Comparison of ENCODE assay signal across 8 cellular contexts in genomic region chr2:217713395-217714267, GRCh38.
A peak's percentile ranks its signal among the peaks of the same experiment; 100 is the strongest.
DNase-seq lines count a peak whose midpoint lies in the region; ATAC-seq and TF ChIP-seq lines count a peak whose summit lies in the region.

No MANE protein-coding gene starts in this region.

- H3K36me3 ChIP-seq in HCT116 (ENCODE audit: control insufficient read depth in 1 of 2, insufficient read depth in 2 of 2, low read length in 2 of 2) (no peaks in the 10 kb centered on the region), kidney epithelial cell (ENCODE audit: control insufficient read depth, insufficient read depth, low read length) (no peaks in the 10 kb centered on the region)

- no peaks in the 10 kb centered on the region for H3K9me3 ChIP-seq in HCT116 (ENCODE audit: control insufficient read depth in 1 of 2, insufficient read depth in 1 of 2, low read depth in 1 of 2, low read length in 2 of 2)

- H3K4me1 ChIP-seq in HCT116 (ENCODE audit: control insufficient read depth in 1 of 2, insufficient read depth in 2 of 2, low read length in 2 of 2) = no peaks in the 10 kb centered on the region

- peak; percentile 66 for DNase-seq in COLO668 (lab: John Stamatoyannopoulos, UW; ENCODE audit: unreplicated experiment)
- peak; percentile 26 for DNase-seq in HCT116 (ENCODE audit: low read depth, low spot score)
- peak; percentile 1 for DNase-seq in NCI-H226
- DNase-seq in activated CD4-positive, CD25-positive, alpha-beta regulatory T cell treated with anti-CD3 and anti-CD28 coated beads, Interleukin-2, amount 50 U/mL, for 16 hours (ENCODE audit: low read depth, low spot score) = peak; percentile 31
- peak in 58 of 61 donors; percentile 9 to 82 (median 64) for DNase-seq in caudate nucleus (lab: John Stamatoyannopoulos, UW)
- DNase-seq in kidney epithelial cell (ENCODE audit: low read depth) = no peak
- DNase-seq in stimulated activated CD4-positive, alpha-beta T cell treated with anti-CD3 and anti-CD28 coated beads, Interleukin-15, amount 100 ng/mL, for 24 hours = peak; percentile 83

- TF ChIP-seq CTCF in HCT116 (IDR thresholded peaks at IDR 0.05 in 2 of 3, conservative IDR thresholded peaks at IDR 0.05 in 1 of 3; ENCODE audit: borderline replicate concordance in 1 of 3, insufficient read depth in 1 of 3, low read depth in 2 of 3, low read length in 2 of 3) (peak; percentile 83 to 96 (median 95)), kidney epithelial cell (IDR thresholded peaks at IDR 0.05; ENCODE audit: insufficient read depth, low read length, poor library complexity, severe bottlenecking) (peak; percentile 97)

- CTCF ChIA-PET in HCT116 (lab: Charles Lee) = interaction anchor here (0.6 to 2.2 kb wide), 19 partner anchors 10 to 1194 kb away, joined by 3 to 18 read pairs (median 4); no protein-coding TSS in a partner anchor

- peaks cover 45% of the 10 kb centered on the region for H3K27me3 ChIP-seq in HCT116 (ENCODE audit: insufficient read depth, low read length)
- no peaks in the 10 kb centered on the region for H3K27me3 ChIP-seq in kidney epithelial cell (ENCODE audit: control insufficient read depth, insufficient read depth, low read length)

- no peaks in the 10 kb centered on the region for H4K20me1 ChIP-seq in HCT116 (ENCODE audit: insufficient read depth)

- TF ChIP-seq RAD21 in HCT116 (IDR thresholded peaks at IDR 0.05; ENCODE audit: low read depth) = peak; percentile 97

- TF ChIP-seq POLR2A in HCT116 (IDR thresholded peaks at IDR 0.05; ENCODE audit: borderline replicate concordance, extremely low read depth, insufficient read depth, insufficient read length) = no peak

- H3K4me3 ChIP-seq in HCT116 (replicated peaks in 1 of 2; ENCODE audit: low read depth in 1 of 2, low read length in 2 of 2) = no peak overlapping the region
- no peak overlapping the region for H3K4me3 ChIP-seq in kidney epithelial cell (ENCODE audit: low read depth, low read length)

- H3K27ac ChIP-seq in HCT116 (ENCODE audit: low read depth, low read length) = no peak overlapping the region
- H3K27ac ChIP-seq in caudate nucleus (ENCODE audit: low read depth, low read length) = peak overlapping the region; percentile 93

- H3K9ac ChIP-seq in HCT116 (ENCODE audit: low read length) = no peak overlapping the region

- H3K9me2 ChIP-seq in HCT116 (ENCODE audit: insufficient read depth) = no peaks in the 10 kb centered on the region

- ATAC-seq in HCT116 (peak; percentile 89), HG03045 (IDR thresholded peaks at IDR 0.05; ENCODE audit: unreplicated experiment) (no peak)

- no peaks in the 10 kb centered on the region for H3K79me2 ChIP-seq in HCT116 (ENCODE audit: insufficient read depth, low read length)

- intact Hi-C loops in HCT116 (cut with micrococcal nuclease) = loop anchor here (1.0 to 5.0 kb wide), 7 partner anchors 63 to 1196 kb away; partner anchors contain the start of gene IGFBP5

- no peak overlapping the region for H2AFZ ChIP-seq in HCT116 (ENCODE audit: low read depth, low read length, poor library complexity, severe bottlenecking)

- no peak overlapping the region for H3K4me2 ChIP-seq in HCT116 (ENCODE audit: low read length)

- RAD21 ChIA-PET in HCT116 (lab: Charles Lee; ENCODE audit: low non-redundant PET in 1 of 2, low total read pairs in 2 of 2, uncharacterized antibody in 2 of 2, unreplicated experiment in 2 of 2) = interaction anchor here (0.9 to 1.2 kb wide), 4 partner anchors 63 to 547 kb away, joined by 3 to 4 read pairs (median 3); no protein-coding TSS in a partner anchor

- no TSS peak for BruUV-seq in HCT116 (replicated peaks; lab: Mats Ljungman, UMichigan)

- POLR2A ChIA-PET in HCT116 (lab: Charles Lee) = no interaction called here

TF ChIP-seq in HCT116, 20 proteins besides CTCF, POLR2A, EP300 and RAD21:
- TF ChIP-seq SP1 (IDR thresholded peaks at IDR 0.05; ENCODE audit: low read depth) (no peak), FOSL1 (IDR thresholded peaks at IDR 0.05; ENCODE audit: low read depth) (no peak), REST (IDR thresholded peaks at IDR 0.05; ENCODE audit: low read depth) (no peak), EZH2phosphoT487 (IDR thresholded peaks at IDR 0.05; ENCODE audit: borderline replicate concordance) (no peak), YY1 (IDR thresholded peaks at IDR 0.05; ENCODE audit: extremely low read depth, insufficient replicate concordance, low read depth, low read length) (no peak), CEBPB (IDR thresholded peaks at IDR 0.05; ENCODE audit: low read depth) (no peak), SRF (IDR thresholded peaks at IDR 0.05; ENCODE audit: low read depth) (no peak), POLR2AphosphoS5 (IDR thresholded peaks at IDR 0.05; ENCODE audit: low read depth, low read length) (no peak)
TF ChIP-seq in HCT116: peak in this region for 0.
